Comparison of ENCODE assay signal across 15 cellular contexts in the genomic region with DNA sequence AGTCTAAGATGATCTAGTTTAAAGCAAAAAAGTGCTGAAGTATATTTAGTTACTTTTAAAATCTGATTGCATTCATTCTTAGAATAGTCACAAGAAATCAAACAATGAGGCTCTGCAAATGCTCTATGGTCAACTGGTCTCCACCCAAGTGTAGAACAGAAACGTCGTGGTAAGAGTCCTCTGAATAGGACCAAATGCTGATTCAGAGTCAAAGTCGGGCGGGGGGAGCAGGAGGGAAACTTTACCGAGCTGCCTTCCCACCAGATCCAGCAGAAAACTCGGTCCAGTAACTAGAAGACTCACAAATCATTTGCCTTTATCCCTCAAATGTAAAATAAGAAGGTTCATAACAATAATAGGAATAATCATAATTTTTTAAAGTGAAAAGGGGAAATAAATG. TPM values are rescaled to one million over a fixed set of nuclear protein-coding genes. Genes with fewer than 3 reads are reported as not detected.
DNase-seq lines count a peak whose midpoint lies in the region; ATAC-seq and TF ChIP-seq lines count a peak whose summit lies in the region.
"Had no signal": no experiment of that assay in that cellular context is flagged by ENCODE, and none has a peak within 500 bp of the region (broad histone marks: within the 10 kb centered on the region; RNA-seq: fewer than 3 reads in every experiment).

No MANE protein-coding gene starts in this region.

- H3K36me3 ChIP-seq in KOPT-K1 (ENCODE audit: insufficient read depth, low read length) (no peaks in the 10 kb centered on the region), SJSA1 (no peaks in the 10 kb centered on the region)
- H3K36me3 ChIP-seq: BE2C had no signal

- ATAC-seq in GM18517 (IDR thresholded peaks at IDR 0.05; ENCODE audit: unreplicated experiment) = no peak
- ATAC-seq: HepG2 had no signal

- H3K27ac ChIP-seq in KOPT-K1 (ENCODE audit: low read depth, low read length, poor library complexity, severe bottlenecking) (peak overlapping the region; percentile 98), SJSA1 (peak overlapping the region; percentile 94)

- CTCF ChIA-PET in activated naive CD4-positive, alpha-beta T cell treated with anti-CD3 and anti-CD28 coated beads, Interleukin-2, amount 10 ng/mL, durations not matched to agents 7 days and 5 days (lab: Charles Lee) = no interaction called here

- no peak for TF ChIP-seq CTCF in nephron (IDR thresholded peaks at IDR 0.05; ENCODE audit: unreplicated experiment in 3 of 3)

- H3K9me3 ChIP-seq in KOPT-K1 (ENCODE audit: insufficient read depth, low read length, poor library complexity, severe bottlenecking) (no peaks in the 10 kb centered on the region), SJSA1 (replicated peaks) (no peaks in the 10 kb centered on the region)
- H3K9me3 ChIP-seq: BE2C, Caco-2 had no signal

- no peaks in the 10 kb centered on the region for H3K27me3 ChIP-seq in SJSA1 (replicated peaks)
- H3K27me3 ChIP-seq: BE2C had no signal

- H3K4me1 Mint-ChIP-seq in nephron = peaks cover 69% of the 10 kb centered on the region
- no peaks in the 10 kb centered on the region for H3K4me1 Mint-ChIP-seq in activated naive CD4-positive, alpha-beta T cell treated with anti-CD3 and anti-CD28 coated beads, Interleukin-2, amount 10 ng/mL, durations not matched to agents 7 days and 5 days

- H3K27me3 Mint-ChIP-seq in nephron (ENCODE audit: low read depth) = peaks cover 14% of the 10 kb centered on the region
- H3K27me3 Mint-ChIP-seq in activated naive CD4-positive, alpha-beta T cell treated with anti-CD3 and anti-CD28 coated beads, Interleukin-2, amount 10 ng/mL, durations not matched to agents 7 days and 5 days = peaks cover 2% of the 10 kb centered on the region
- H3K27me3 Mint-ChIP-seq: CD8-positive, alpha-beta memory T cell had no signal

- no peaks in the 10 kb centered on the region for H3K36me3 Mint-ChIP-seq in nephron (ENCODE audit: low read depth)
- H3K36me3 Mint-ChIP-seq in activated naive CD4-positive, alpha-beta T cell treated with anti-CD3 and anti-CD28 coated beads, Interleukin-2, amount 10 ng/mL, durations not matched to agents 7 days and 5 days = no peaks in the 10 kb centered on the region
- H3K36me3 Mint-ChIP-seq: CD8-positive, alpha-beta memory T cell had no signal

- H3K4me3 Mint-ChIP-seq in nephron = peak overlapping the region in 1 of 3 experiments; percentile 12
- no peak overlapping the region for H3K4me3 Mint-ChIP-seq in activated naive CD4-positive, alpha-beta T cell treated with anti-CD3 and anti-CD28 coated beads, Interleukin-2, amount 10 ng/mL, durations not matched to agents 7 days and 5 days
- H3K4me3 Mint-ChIP-seq: CD8-positive, alpha-beta memory T cell; HFFc6 had no signal

- H3K27ac Mint-ChIP-seq in nephron = peak overlapping the region; percentile 58 to 91 (median 67)
- H3K27ac Mint-ChIP-seq in activated naive CD4-positive, alpha-beta T cell treated with anti-CD3 and anti-CD28 coated beads, Interleukin-2, amount 10 ng/mL, durations not matched to agents 7 days and 5 days = no peak overlapping the region
- H3K27ac Mint-ChIP-seq: HFFc6 had no signal

- DNase-seq in SJSA1 (ENCODE audit: low read depth in 1 of 2, low spot score in 2 of 2) (peak; percentile 73 to 76), NCI-H526 (lab: John Stamatoyannopoulos, UW) (no peak)
- no peak for DNase-seq in activated naive CD4-positive, alpha-beta T cell treated with anti-CD3 and anti-CD28 coated beads, Interleukin-2, amount 10 ng/mL, durations not matched to agents 7 days and 5 days
- no peak for DNase-seq in activated CD4-positive, alpha-beta T cell treated with anti-CD3 and anti-CD28 coated beads for 1 hour
- DNase-seq: BE2C, Caco-2, DND-41, GDM1, HCEC 1CT, HFFc6 had no signal

- H3K4me3 ChIP-seq in SJSA1 = no peak overlapping the region; the same call in 1 of the 2 replicates

- H3K4me1 ChIP-seq in SJSA1 (replicated peaks) = peaks cover 71% of the 10 kb centered on the region
- H3K4me1 ChIP-seq: BE2C, Caco-2 had no signal

- no peaks in the 10 kb centered on the region for H3K9me3 Mint-ChIP-seq in nephron
- no peaks in the 10 kb centered on the region for H3K9me3 Mint-ChIP-seq in activated naive CD4-positive, alpha-beta T cell treated with anti-CD3 and anti-CD28 coated beads, Interleukin-2, amount 10 ng/mL, durations not matched to agents 7 days and 5 days
- H3K9me3 Mint-ChIP-seq: CD8-positive, alpha-beta memory T cell; HFFc6 had no signal

RNA-seq across cellular contexts. Expression of a gene that starts 46.2 kb away (rescaled TPM):
- total RNA-seq in SJSA1 (2014; rRNA removed; shearing (Covaris generic)) = 199 and 310 TPM in 2 replicates
- total RNA-seq: HepG2 had no signal

Comparison
In these comparisons a context has a peak if more than half of its experiments do, and no peak if none do; other contexts are left out.
1. DNase-seq: peak in SJSA1 (2 of 2); none in activated naive CD4-positive, alpha-beta T cell treated with anti-CD3 and anti-CD28 coated beads, Interleukin-2, amount 10 ng/mL, durations not matched to agents 7 days and 5 days (single experiment), activated CD4-positive, alpha-beta T cell treated with anti-CD3 and anti-CD28 coated beads for 1 hour (single experiment) and NCI-H526 (0 of 2).